In the genomic region with DNA sequence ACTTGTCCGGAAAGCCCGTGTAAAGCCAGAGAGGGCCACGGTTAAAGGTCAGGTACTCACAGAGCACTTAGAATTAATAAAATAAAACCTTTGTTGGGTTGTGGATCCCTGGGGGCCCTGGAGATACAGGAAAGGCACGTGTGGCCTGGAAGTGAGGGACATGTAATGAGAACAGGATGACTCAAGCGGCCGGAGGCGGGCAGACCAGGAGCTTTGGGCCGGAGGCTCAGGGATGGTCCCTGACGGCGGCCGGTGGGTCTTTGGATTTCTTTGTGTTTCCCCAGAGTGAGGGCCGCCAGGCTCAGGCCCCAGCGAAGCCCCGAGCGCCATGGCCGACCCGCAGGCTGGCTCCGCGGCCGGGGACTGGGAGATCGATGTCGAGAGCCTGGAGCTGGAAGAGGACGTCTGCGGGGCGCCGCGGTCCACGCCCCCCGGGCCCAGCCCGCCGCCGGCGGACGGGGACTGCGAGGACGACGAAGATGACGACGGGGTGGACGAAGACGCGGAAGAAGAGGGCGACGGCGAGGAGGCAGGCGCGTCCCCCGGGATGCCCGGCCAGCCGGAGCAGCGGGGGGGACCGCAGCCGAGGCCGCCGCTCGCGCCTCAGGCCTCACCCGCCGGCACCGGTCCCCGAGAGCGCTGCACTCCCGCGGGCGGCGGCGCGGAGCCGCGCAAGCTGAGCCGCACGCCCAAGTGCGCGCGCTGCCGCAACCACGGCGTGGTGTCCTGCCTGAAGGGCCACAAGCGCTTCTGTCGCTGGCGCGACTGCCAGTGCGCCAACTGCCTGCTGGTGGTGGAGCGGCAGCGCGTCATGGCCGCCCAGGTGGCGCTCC, we compare ENCODE assay signal across 9 cellular contexts. TPM values are rescaled to one million over a fixed set of nuclear protein-coding genes. Genes with fewer than 3 reads are reported as not detected.
DNase-seq lines count a peak whose midpoint lies in the region; TF ChIP-seq lines count a peak whose summit lies in the region.
"Had no signal": no experiment of that assay in that cellular context is flagged by ENCODE, and none has a peak within 500 bp of the region (broad histone marks: within the 10 kb centered on the region; RNA-seq: fewer than 3 reads in every experiment).

No MANE protein-coding gene starts in this region.

- TF ChIP-seq POLR2A in lower leg skin (IDR thresholded peaks at IDR 0.05) (no peak), testis (IDR thresholded peaks at IDR 0.05) (no peak)

- H3K27ac ChIP-seq in testis, result no peak overlapping the region

- H3K4me3 ChIP-seq in astrocyte of the cerebellum (ENCODE audit: low read depth, low read length), result peak overlapping the region; percentile 19
- H3K4me3 ChIP-seq in lower leg skin (ENCODE audit: low read depth, poor library complexity, severe bottlenecking), result peak overlapping the region; percentile 19
- peak overlapping the region; percentile 30 to 36 for H3K4me3 ChIP-seq in testis

- TF ChIP-seq CTCF in astrocyte of the cerebellum (IDR thresholded peaks at IDR 0.05; ENCODE audit: low read depth, low read length, missing control alignments) (no peak), lower leg skin (IDR thresholded peaks at IDR 0.05) (no peak), testis (IDR thresholded peaks at IDR 0.05) (no peak)

- DNase-seq in GM03348 (ENCODE audit: low spot score), result peak; percentile 41
- peak; percentile 25 for DNase-seq in HS-5 (ENCODE audit: low read depth)
- DNase-seq in astrocyte of the cerebellum (ENCODE audit: low read depth), result no peak
- peak in 1 of 2 donors; percentile 87 for DNase-seq in lower leg skin (ENCODE audit: low spot score in 2 of 2)
- DNase-seq in testis, result peak; percentile 63
- DNase-seq in NCI-H187 treated with DMSO at 0.1 percent for 48 hours (lab: John Stamatoyannopoulos, UW), result no peak
- no peak for DNase-seq in A172 (ENCODE audit: low spot score)
- no peak for DNase-seq in HuH-7.5 (ENCODE audit: low spot score)

- no peaks in the 10 kb centered on the region for H3K36me3 ChIP-seq in testis (ENCODE audit: low read depth, missing control alignments)

- peaks cover 13% of the 10 kb centered on the region for H3K4me1 ChIP-seq in testis

- 11 to 13% methylated on average over 25 to 39 of the region's 88 CpGs for WGBS in lower leg skin, 2 donors
- WGBS in testis, 2 donors, result 5 to 9% methylated on average over 13 to 56 of the region's 88 CpGs

- no peaks in the 10 kb centered on the region for H3K27me3 ChIP-seq in testis

- in situ Hi-C loops in astrocyte of the cerebellum (cut with HindIII; ENCODE audit: low sequenced_read_pairs), result no loop called here

- no peaks in the 10 kb centered on the region for H3K9me3 ChIP-seq in testis

- intact Hi-C loops in lower leg skin (cut with DNase I; ENCODE audit: low total_unique reads) (no loop called here), testis (cut with DNase I; ENCODE audit: low total_unique reads) (no loop called here)

RNA-seq across cellular contexts. Expression of gene DMRT2, which starts 1.3 kb away (rescaled TPM):
- total RNA-seq in lower leg skin (under 1 TPM in 2 of 4 donors, not detected in 2; 0.22 to 0.81 TPM), testis (1 to 10 TPM; 1.7 to 4.6 TPM)
- 2.1 TPM for polyA plus RNA-seq in testis (ENCODE audit: insufficient read depth, low read depth, low replicate concordance)
- not detected in 2 replicates for total RNA-seq in A172 (2014; rRNA removed; shearing (Covaris generic))
- total RNA-seq: LHCN-M2 had no signal

Comparison
In these comparisons a context has a peak if more than half of its experiments do, and no peak if none do; other contexts are left out.
1. DNase-seq: peak in GM03348 (single experiment), HS-5 (single experiment) and testis (single experiment); none in astrocyte of the cerebellum (single experiment), NCI-H187 treated with DMSO at 0.1 percent for 48 hours (single experiment), A172 (single experiment) and HuH-7.5 (single experiment).
2. Peak in every context shown above with its lines, with median percentiles within 50 percentile points of each other: H3K4me3 ChIP-seq.